ENCODE assay signal across 1 cellular context in the genomic region with DNA sequence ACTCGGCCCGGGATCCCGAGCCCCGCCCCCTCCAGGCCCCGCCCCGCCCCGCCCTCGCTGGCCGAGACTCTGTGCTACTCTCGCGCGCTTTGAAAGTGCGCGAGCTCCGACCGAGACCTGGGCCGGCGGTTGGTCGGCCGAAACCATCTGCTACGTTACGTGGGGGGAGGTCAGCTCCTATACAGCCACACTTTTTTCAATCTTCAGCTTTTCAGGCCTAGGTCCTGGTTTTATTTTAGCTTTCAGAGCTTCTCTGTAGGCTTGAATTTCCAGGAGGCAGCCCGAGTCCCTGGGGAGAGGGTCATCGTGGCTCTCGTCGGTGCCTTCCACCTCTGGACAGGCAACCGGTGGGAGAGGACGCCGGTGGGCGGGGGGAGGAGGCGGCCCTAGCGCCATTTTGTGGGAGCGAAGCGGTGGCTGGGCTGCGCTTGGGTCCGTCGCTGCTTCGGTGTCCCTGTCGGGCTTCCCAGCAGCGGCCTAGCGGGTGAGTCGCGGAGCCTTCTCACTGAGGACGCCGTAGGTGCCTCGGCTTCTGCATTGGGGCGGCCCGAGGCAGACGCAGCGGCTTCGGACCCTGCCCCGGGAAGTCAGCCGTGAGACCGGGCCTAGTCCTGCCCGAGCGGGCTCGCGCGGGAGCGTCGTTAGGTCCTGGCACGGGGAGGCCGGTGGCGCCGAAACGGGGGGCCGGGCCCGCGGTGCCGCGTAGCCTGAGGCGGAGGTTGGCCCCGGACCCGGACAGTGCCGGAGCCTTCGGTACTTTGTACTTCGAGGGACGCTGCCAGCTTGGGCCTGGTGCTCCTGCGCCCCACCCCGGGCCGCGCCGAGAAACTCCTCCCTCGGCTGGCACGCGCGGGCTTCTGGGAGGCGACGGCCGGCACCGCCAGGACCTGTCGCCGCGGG.
TF ChIP-seq lines count a peak whose summit lies in the region.

Gene TARDBP (plus strand): TSS at position 395 of the 900 bp plus-strand sequence. CDS start 1,074 bp downstream, outside the sequence.

TF ChIP-seq in SK-N-SH, 30 proteins besides CTCF, POLR2A, EP300 and RAD21 (continued from another document):
- no peak for TF ChIP-seq GATA2 (CRISPR knock-in tag; IDR thresholded peaks at IDR 0.05)
- TF ChIP-seq JUND (IDR thresholded peaks at IDR 0.05) = peak; percentile 66
- no peak for TF ChIP-seq FOSL2 (IDR thresholded peaks at IDR 0.05; ENCODE audit: borderline replicate concordance, low read depth)
- TF ChIP-seq GABPA (IDR thresholded peaks at IDR 0.05; ENCODE audit: low read depth) = peak; percentile 28; the same call in 1 of the 2 replicates
- TF ChIP-seq SMC3 (IDR thresholded peaks at IDR 0.05; ENCODE audit: low read depth, low read length) = no peak
- TF ChIP-seq, protein P1, sequence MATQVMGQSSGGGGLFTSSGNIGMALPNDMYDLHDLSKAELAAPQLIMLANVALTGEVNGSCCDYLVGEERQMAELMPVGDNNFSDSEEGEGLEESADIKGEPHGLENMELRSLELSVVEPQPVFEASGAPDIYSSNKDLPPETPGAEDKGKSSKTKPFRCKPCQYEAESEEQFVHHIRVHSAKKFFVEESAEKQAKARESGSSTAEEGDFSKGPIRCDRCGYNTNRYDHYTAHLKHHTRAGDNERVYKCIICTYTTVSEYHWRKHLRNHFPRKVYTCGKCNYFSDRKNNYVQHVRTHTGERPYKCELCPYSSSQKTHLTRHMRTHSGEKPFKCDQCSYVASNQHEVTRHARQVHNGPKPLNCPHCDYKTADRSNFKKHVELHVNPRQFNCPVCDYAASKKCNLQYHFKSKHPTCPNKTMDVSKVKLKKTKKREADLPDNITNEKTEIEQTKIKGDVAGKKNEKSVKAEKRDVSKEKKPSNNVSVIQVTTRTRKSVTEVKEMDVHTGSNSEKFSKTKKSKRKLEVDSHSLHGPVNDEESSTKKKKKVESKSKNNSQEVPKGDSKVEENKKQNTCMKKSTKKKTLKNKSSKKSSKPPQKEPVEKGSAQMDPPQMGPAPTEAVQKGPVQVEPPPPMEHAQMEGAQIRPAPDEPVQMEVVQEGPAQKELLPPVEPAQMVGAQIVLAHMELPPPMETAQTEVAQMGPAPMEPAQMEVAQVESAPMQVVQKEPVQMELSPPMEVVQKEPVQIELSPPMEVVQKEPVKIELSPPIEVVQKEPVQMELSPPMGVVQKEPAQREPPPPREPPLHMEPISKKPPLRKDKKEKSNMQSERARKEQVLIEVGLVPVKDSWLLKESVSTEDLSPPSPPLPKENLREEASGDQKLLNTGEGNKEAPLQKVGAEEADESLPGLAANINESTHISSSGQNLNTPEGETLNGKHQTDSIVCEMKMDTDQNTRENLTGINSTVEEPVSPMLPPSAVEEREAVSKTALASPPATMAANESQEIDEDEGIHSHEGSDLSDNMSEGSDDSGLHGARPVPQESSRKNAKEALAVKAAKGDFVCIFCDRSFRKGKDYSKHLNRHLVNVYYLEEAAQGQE (IDR thresholded peaks at IDR 0.05; ENCODE audit: low read depth, low read length) = 0 out of 2 replicates have a peak, but pooled peaks have one; percentile 24
- TF ChIP-seq POLR2AphosphoS5 (IDR thresholded peaks at IDR 0.05; ENCODE audit: low read depth, low read length) = peak; percentile 84
- peak; percentile 64 for TF ChIP-seq MAX (IDR thresholded peaks at IDR 0.05; ENCODE audit: low read depth)
TF ChIP-seq in SK-N-SH: peak in this region for 11.
